33 cellular contexts compared by ENCODE assay signal in the genomic region with DNA sequence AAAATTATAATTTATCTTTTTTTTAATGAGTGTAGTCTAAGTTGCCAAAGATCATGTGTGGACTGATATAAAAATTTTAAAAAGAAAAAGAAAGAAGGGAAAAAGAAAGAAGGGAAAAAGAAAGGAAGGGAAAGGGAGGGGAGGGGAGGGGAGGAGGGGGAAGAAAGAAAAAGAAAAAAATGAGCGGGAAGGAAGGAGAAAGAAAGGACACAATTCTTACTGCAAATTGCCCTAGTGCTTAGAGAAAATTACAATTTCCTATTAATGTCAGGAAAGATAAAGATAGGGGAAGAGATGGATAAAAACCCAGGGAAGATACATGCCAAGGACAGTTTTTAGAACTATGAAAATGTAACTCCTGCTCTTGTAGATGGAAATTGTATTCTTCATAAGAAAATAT.
"Had no signal": no experiment of that assay in that cellular context is flagged by ENCODE, and none has a peak within 500 bp of the region (broad histone marks: within the 10 kb centered on the region; RNA-seq: fewer than 3 reads in every experiment).

No MANE protein-coding gene starts in this region.

- H3K4me1 Mint-ChIP-seq: activated B cell treated with CpG ODN at 0.5 μM for 24 hours; activated CD4-positive, alpha-beta memory T cell treated with anti-CD3 and anti-CD28 coated beads, Interleukin-2, amount 10 ng/mL, durations not matched to agents 7 days and 5 days; activated CD4-positive, alpha-beta T cell treated with anti-CD3 and anti-CD28 coated beads for 36 hours; activated CD4-positive, alpha-beta T cell treated with anti-CD3 and anti-CD28 coated beads, Interleukin-2, amount 10 ng/mL, durations not matched to agents 24 days and 14 days; activated CD4-positive, alpha-beta T cell treated with anti-CD3 and anti-CD28 coated beads, Interleukin-2, amount 10 ng/mL, durations not matched to agents 7 days and 5 days; activated CD8-positive, alpha-beta memory T cell treated with anti-CD3 and anti-CD28 coated beads, Interleukin-2, amount 10 ng/mL, durations not matched to agents 7 days and 5 days; T-cell; T-helper 17 cell had no signal

- ATAC-seq: activated CD4-positive, alpha-beta T cell treated with anti-CD3 and anti-CD28 coated beads for 36 hours; activated CD4-positive, CD25-positive, alpha-beta regulatory T cell treated with anti-CD3 and anti-CD28 coated beads, Interleukin-2, amount 50 U/mL, for 24 hours; activated CD8-positive, alpha-beta memory T cell treated with anti-CD3 and anti-CD28 coated beads, Interleukin-2, amount 10 ng/mL, durations not matched to agents 7 days and 5 days; activated CD8-positive, alpha-beta T cell treated with anti-CD3 and anti-CD28 coated beads for 36 hours; activated CD8-positive, alpha-beta T cell treated with anti-CD3 and anti-CD28 coated beads, Interleukin-2, amount 10 ng/mL, durations not matched to agents 7 days and 5 days; T-cell; T-helper 17 cell; WTC11 had no signal

- H3K27ac Mint-ChIP-seq: activated B cell treated with CpG ODN at 0.5 μM for 24 hours; activated CD4-positive, alpha-beta memory T cell treated with anti-CD3 and anti-CD28 coated beads for 36 hours; activated CD4-positive, alpha-beta memory T cell treated with anti-CD3 and anti-CD28 coated beads, Interleukin-2, amount 10 ng/mL, durations not matched to agents 7 days and 5 days; activated CD4-positive, alpha-beta T cell treated with anti-CD3 and anti-CD28 coated beads for 36 hours; activated CD4-positive, alpha-beta T cell treated with anti-CD3 and anti-CD28 coated beads, Interleukin-2, amount 10 ng/mL, durations not matched to agents 24 days and 14 days; activated CD4-positive, alpha-beta T cell treated with anti-CD3 and anti-CD28 coated beads, Interleukin-2, amount 10 ng/mL, durations not matched to agents 7 days and 5 days; activated CD8-positive, alpha-beta memory T cell treated with anti-CD3 and anti-CD28 coated beads, Interleukin-2, amount 10 ng/mL, durations not matched to agents 7 days and 5 days; activated CD8-positive, alpha-beta T cell treated with anti-CD3 and anti-CD28 coated beads for 36 hours; activated CD8-positive, alpha-beta T cell treated with anti-CD3 and anti-CD28 coated beads, Interleukin-2, amount 10 ng/mL, durations not matched to agents 7 days and 5 days; T-cell; T-helper 1 cell treated with Interleukin-12 subunit alpha and Interleukin-12 subunit beta and Interleukin-4 antibody, amounts not matched to agents 30 μg/mL and 1 μg/mL, for 36 hours; T-helper 17 cell; T-helper 2 cell treated with Interferon-gamma antibody and Interleukin-4, amounts not matched to agents 5 μg/mL and 100 μg/mL, for 36 hours; WTC11 had no signal

- H3K36me3 Mint-ChIP-seq: activated CD4-positive, alpha-beta memory T cell treated with anti-CD3 and anti-CD28 coated beads for 36 hours; activated CD8-positive, alpha-beta memory T cell treated with anti-CD3 and anti-CD28 coated beads, Interleukin-2, amount 10 ng/mL, durations not matched to agents 7 days and 5 days; T-cell had no signal

- H3K9me3 Mint-ChIP-seq: activated B cell treated with CpG ODN at 0.5 μM for 24 hours; activated CD4-positive, alpha-beta T cell treated with anti-CD3 and anti-CD28 coated beads, Interleukin-2, amount 10 ng/mL, durations not matched to agents 24 days and 14 days; T-helper 1 cell treated with Interleukin-12 subunit alpha and Interleukin-12 subunit beta and Interleukin-4 antibody, amounts not matched to agents 30 μg/mL and 1 μg/mL, for 36 hours had no signal

- DNase-seq: activated B cell treated with CpG ODN at 0.5 μM for 24 hours; activated CD4-positive, alpha-beta memory T cell treated with anti-CD3 and anti-CD28 coated beads for 36 hours; activated CD4-positive, alpha-beta memory T cell treated with anti-CD3 and anti-CD28 coated beads, Interleukin-2, amount 10 ng/mL, durations not matched to agents 7 days and 5 days; activated CD4-positive, alpha-beta T cell treated with anti-CD3 and anti-CD28 coated beads for 1 hour; activated CD4-positive, alpha-beta T cell treated with anti-CD3 and anti-CD28 coated beads for 36 hours; activated CD4-positive, alpha-beta T cell treated with anti-CD3 and anti-CD28 coated beads for 4 hours; activated CD4-positive, alpha-beta T cell treated with anti-CD3 and anti-CD28 coated beads for 48 hours; activated CD4-positive, alpha-beta T cell treated with anti-CD3 and anti-CD28 coated beads, Interleukin-2, amount 10 ng/mL, durations not matched to agents 24 days and 14 days; activated CD4-positive, alpha-beta T cell treated with anti-CD3 and anti-CD28 coated beads, Interleukin-2, amount 10 ng/mL, durations not matched to agents 7 days and 5 days; activated CD4-positive, alpha-beta T cell treated with anti-CD3 and anti-CD28 coated beads, Interleukin-2, amount 50 U/mL, for 1 hour; activated CD4-positive, alpha-beta T cell treated with anti-CD3 and anti-CD28 coated beads, Interleukin-2, amount 50 U/mL, for 4 hours; activated CD4-positive, alpha-beta T cell treated with anti-CD3 and anti-CD28 coated beads, Interleukin-2, amount 50 U/mL, for 48 hours; activated CD4-positive, CD25-positive, alpha-beta regulatory T cell; activated CD4-positive, CD25-positive, alpha-beta regulatory T cell treated with anti-CD3 and anti-CD28 coated beads, Interleukin-2, amount 50 U/mL, for 72 hours; activated CD8-positive, alpha-beta memory T cell treated with anti-CD3 and anti-CD28 coated beads for 24 hours; activated CD8-positive, alpha-beta memory T cell treated with anti-CD3 and anti-CD28 coated beads, Interleukin-2, amount 10 ng/mL, durations not matched to agents 7 days and 5 days; activated CD8-positive, alpha-beta memory T cell treated with anti-CD3 and anti-CD28 coated beads, Interleukin-2, amount 50 U/mL, for 4 hours; activated CD8-positive, alpha-beta memory T cell treated with anti-CD3 and anti-CD28 coated beads, Interleukin-2, amount 50 U/mL, for 48 hours; activated CD8-positive, alpha-beta T cell treated with anti-CD3 and anti-CD28 coated beads for 36 hours; activated CD8-positive, alpha-beta T cell treated with anti-CD3 and anti-CD28 coated beads, Interleukin-2, amount 10 ng/mL, durations not matched to agents 7 days and 5 days; T-cell; T-helper 1 cell; T-helper 17 cell; T-helper 2 cell; T-helper 9 cell; T1000 had no signal

- H3K4me3 Mint-ChIP-seq: activated B cell treated with CpG ODN at 0.5 μM for 24 hours; activated CD4-positive, alpha-beta memory T cell treated with anti-CD3 and anti-CD28 coated beads for 36 hours; activated CD4-positive, alpha-beta memory T cell treated with anti-CD3 and anti-CD28 coated beads, Interleukin-2, amount 10 ng/mL, durations not matched to agents 7 days and 5 days; activated CD4-positive, alpha-beta T cell treated with anti-CD3 and anti-CD28 coated beads for 36 hours; activated CD4-positive, alpha-beta T cell treated with anti-CD3 and anti-CD28 coated beads, Interleukin-2, amount 10 ng/mL, durations not matched to agents 24 days and 14 days; activated CD4-positive, alpha-beta T cell treated with anti-CD3 and anti-CD28 coated beads, Interleukin-2, amount 10 ng/mL, durations not matched to agents 7 days and 5 days; activated CD8-positive, alpha-beta memory T cell treated with anti-CD3 and anti-CD28 coated beads, Interleukin-2, amount 10 ng/mL, durations not matched to agents 7 days and 5 days; activated CD8-positive, alpha-beta T cell treated with anti-CD3 and anti-CD28 coated beads for 36 hours; activated CD8-positive, alpha-beta T cell treated with anti-CD3 and anti-CD28 coated beads, Interleukin-2, amount 10 ng/mL, durations not matched to agents 7 days and 5 days; T-cell; T-helper 1 cell treated with Interleukin-12 subunit alpha and Interleukin-12 subunit beta and Interleukin-4 antibody, amounts not matched to agents 30 μg/mL and 1 μg/mL, for 36 hours; T-helper 17 cell; T-helper 2 cell treated with Interferon-gamma antibody and Interleukin-4, amounts not matched to agents 5 μg/mL and 100 μg/mL, for 36 hours; WTC11 had no signal

- H3K27me3 Mint-ChIP-seq: activated B cell treated with CpG ODN at 0.5 μM for 24 hours; activated CD4-positive, alpha-beta memory T cell treated with anti-CD3 and anti-CD28 coated beads for 36 hours; activated CD4-positive, alpha-beta memory T cell treated with anti-CD3 and anti-CD28 coated beads, Interleukin-2, amount 10 ng/mL, durations not matched to agents 7 days and 5 days; activated CD4-positive, alpha-beta T cell treated with anti-CD3 and anti-CD28 coated beads for 36 hours; activated CD4-positive, alpha-beta T cell treated with anti-CD3 and anti-CD28 coated beads, Interleukin-2, amount 10 ng/mL, durations not matched to agents 24 days and 14 days; activated CD4-positive, alpha-beta T cell treated with anti-CD3 and anti-CD28 coated beads, Interleukin-2, amount 10 ng/mL, durations not matched to agents 7 days and 5 days; activated CD8-positive, alpha-beta memory T cell treated with anti-CD3 and anti-CD28 coated beads, Interleukin-2, amount 10 ng/mL, durations not matched to agents 7 days and 5 days; activated CD8-positive, alpha-beta T cell treated with anti-CD3 and anti-CD28 coated beads for 36 hours; T-cell; T-helper 17 cell had no signal

- H3K36me3 ChIP-seq: WERI-Rb-1 had no signal

- H3K27ac ChIP-seq: VCaP had no signal

- FAIRE-seq: TTC549 had no signal
